Comparison of ENCODE assay signal across 19 cellular contexts in genomic region chr19:46385636-46386035, GRCh38. TPM values are rescaled to one million over a fixed set of nuclear protein-coding genes. Genes with fewer than 3 reads are reported as not detected.
A peak's percentile ranks its signal among the peaks of the same experiment; 100 is the strongest.
DNase-seq lines count a peak whose midpoint lies in the region; ATAC-seq, FAIRE-seq and TF ChIP-seq lines count a peak whose summit lies in the region.
"Had no signal": no experiment of that assay in that cellular context is flagged by ENCODE, and none has a peak within 500 bp of the region (broad histone marks: within the 10 kb centered on the region; RNA-seq: fewer than 3 reads in every experiment).

No MANE protein-coding gene starts in this region.

- H3K27ac ChIP-seq in K562 (ENCODE audit: extremely low read depth, low read depth, low read length) = no peak overlapping the region
- H3K27ac ChIP-seq: KMS-11, PC-9 had no signal

- H3K9ac ChIP-seq in K562 (ENCODE audit: insufficient read depth in 1 of 2, low read depth in 2 of 2, low read length in 2 of 2) = no peak overlapping the region
- H3K9ac ChIP-seq: KMS-11 had no signal

- H3K4me3 Mint-ChIP-seq in activated CD4-positive, alpha-beta T cell treated with anti-CD3 and anti-CD28 coated beads, Interleukin-2, amount 10 ng/mL, durations not matched to agents 7 days and 5 days = no peak overlapping the region
- no peak overlapping the region for H3K4me3 Mint-ChIP-seq in Caco-2 (ENCODE audit: unreplicated experiment)
- H3K4me3 Mint-ChIP-seq: HFFc6 had no signal

- no peak for TF ChIP-seq POLR2A in K562 (conservative IDR thresholded peaks at IDR 0.05)

- TF ChIP-seq EP300 in K562 (IDR thresholded peaks at IDR 0.05; ENCODE audit: low read length) = no peak

- ATAC-seq in K562 = no peak
- ATAC-seq in HG02852 (IDR thresholded peaks at IDR 0.05; ENCODE audit: unreplicated experiment) = no peak

- intact Hi-C loops in Caco-2 (cut with micrococcal nuclease; ENCODE audit: unreplicated experiment) = no loop called here
- intact Hi-C loops in K562 (cut with micrococcal nuclease) = no loop called here
- intact Hi-C loops in posterior vena cava (cut with DNase I) = no loop called here

- H3K27me3 Mint-ChIP-seq in activated CD4-positive, alpha-beta T cell treated with anti-CD3 and anti-CD28 coated beads, Interleukin-2, amount 10 ng/mL, durations not matched to agents 7 days and 5 days = no peaks in the 10 kb centered on the region
- no peaks in the 10 kb centered on the region for H3K27me3 Mint-ChIP-seq in Caco-2 (ENCODE audit: insufficient read depth, unreplicated experiment)

- no peaks in the 10 kb centered on the region for H3K79me2 ChIP-seq in K562 (ENCODE audit: control insufficient read depth, insufficient read depth, low read length)

- H3K9me3 ChIP-seq in Caco-2 = no peaks in the 10 kb centered on the region
- no peaks in the 10 kb centered on the region for H3K9me3 ChIP-seq in K562 (replicated peaks; ENCODE audit: control insufficient read depth, insufficient read depth, low read depth, low read length)
- H3K9me3 ChIP-seq: BLaER1 treated with 17β-estradiol and CSF1 and Interleukin-3, amounts not matched to agents 10 nM and 100 nM had no signal

- H3K36me3 Mint-ChIP-seq in activated CD4-positive, alpha-beta T cell treated with anti-CD3 and anti-CD28 coated beads, Interleukin-2, amount 10 ng/mL, durations not matched to agents 7 days and 5 days (ENCODE audit: low read depth) = peaks cover 65% of the 10 kb centered on the region
- peaks cover 96% of the 10 kb centered on the region for H3K36me3 Mint-ChIP-seq in Caco-2 (ENCODE audit: insufficient read depth, unreplicated experiment)

- no peak for TF ChIP-seq CTCF in Caco-2 (IDR thresholded peaks at IDR 0.05; ENCODE audit: insufficient read depth in 1 of 2, low read depth in 1 of 2, low read length in 1 of 2, severe bottlenecking in 1 of 2, unreplicated experiment in 1 of 2)
- TF ChIP-seq CTCF in K562 (IDR thresholded peaks at IDR 0.05 in 2 of 3, conservative IDR thresholded peaks at IDR 0.05 in 1 of 3; ENCODE audit: insufficient read depth in 2 of 3, low read depth in 1 of 3, low read length in 3 of 3) = no peak

- DNase-seq in activated CD4-positive, alpha-beta T cell treated with anti-CD3 and anti-CD28 coated beads, Interleukin-2, amount 10 ng/mL, durations not matched to agents 7 days and 5 days = no peak
- no peak for DNase-seq in activated CD4-positive, alpha-beta T cell treated with anti-CD3 and anti-CD28 coated beads for 4 hours
- DNase-seq in Caco-2 (peak in 1 of 2 experiments; percentile 6), K562 (ENCODE audit: extremely low read depth in 1 of 4, low spot score in 3 of 4) (no peak), posterior vena cava (ENCODE audit: low spot score) (peak; percentile 31), NCI-H2029 treated with DMSO at 0.1 percent for 48 hours (lab: John Stamatoyannopoulos, UW) (no peak)
- no peak for DNase-seq in stimulated activated CD4-positive, alpha-beta T cell treated with anti-CD3 and anti-CD28 coated beads, Interleukin-4, amount 100 ng/mL, for 24 hours
- DNase-seq: 8988T, HFFc6, NCI-H187 treated with DMSO at 0.1 percent for 48 hours, NCI-H2171, NCI-H446 treated with DMSO at 0.1 percent for 48 hours, NCI-H774, PC-9 had no signal

- no peaks in the 10 kb centered on the region for H3K9me1 ChIP-seq in K562 (ENCODE audit: control insufficient read depth, insufficient read depth, low read length)

- peak overlapping the region; percentile 13 for H3K27ac Mint-ChIP-seq in activated CD4-positive, alpha-beta T cell treated with anti-CD3 and anti-CD28 coated beads, Interleukin-2, amount 10 ng/mL, durations not matched to agents 7 days and 5 days
- H3K27ac Mint-ChIP-seq in Caco-2 (ENCODE audit: unreplicated experiment) = peak overlapping the region; percentile 17
- H3K27ac Mint-ChIP-seq: HFFc6 had no signal

- no peak overlapping the region for H3K4me2 ChIP-seq in K562 (ENCODE audit: insufficient read depth, low read length)
- H3K4me2 ChIP-seq: KMS-11, PC-9 had no signal

- BruUV-seq in Caco-2 (replicated peaks; lab: Mats Ljungman, UMichigan) = no TSS peak
- no TSS peak for BruUV-seq in K562 (replicated peaks; lab: Mats Ljungman, UMichigan)

- no peaks in the 10 kb centered on the region for H3K4me1 ChIP-seq in Caco-2
- H3K4me1 ChIP-seq in K562 (replicated peaks in 1 of 2; ENCODE audit: control insufficient read depth in 2 of 2, insufficient read depth in 2 of 2, low read length in 2 of 2) = peaks cover 0 to 10% of the 10 kb centered on the region in 2 experiments; a peak in 2 of 5 replicates

- H3K36me3 ChIP-seq in Caco-2 (ENCODE audit: control insufficient read depth, insufficient read depth, low read length) (peaks cover 16% of the 10 kb centered on the region), K562 (ENCODE audit: control insufficient read depth, insufficient read depth, low read length) (peaks cover 89% of the 10 kb centered on the region)

- H3K9me3 Mint-ChIP-seq in activated CD4-positive, alpha-beta T cell treated with anti-CD3 and anti-CD28 coated beads, Interleukin-2, amount 10 ng/mL, durations not matched to agents 7 days and 5 days = no peaks in the 10 kb centered on the region
- peaks cover 11% of the 10 kb centered on the region for H3K9me3 Mint-ChIP-seq in Caco-2 (ENCODE audit: unreplicated experiment)

- no peak for TF ChIP-seq RAD21 in K562 (CRISPR knock-in tag; conservative IDR thresholded peaks at IDR 0.05 in 1 of 2, IDR thresholded peaks at IDR 0.05 in 1 of 2)

- H4K20me1 ChIP-seq in K562 (replicated peaks; ENCODE audit: control insufficient read depth, insufficient read depth, low read length) = no peaks in the 10 kb centered on the region; the same call in 1 of the 2 replicates

- CTCF ChIA-PET in activated CD4-positive, alpha-beta T cell treated with anti-CD3 and anti-CD28 coated beads, Interleukin-2, amount 10 ng/mL, durations not matched to agents 7 days and 5 days (lab: Charles Lee) = no interaction called here
- CTCF ChIA-PET in Caco-2 (lab: Charles Lee) = interaction anchor here (1.3 kb wide), 1 partner anchor 105 kb away, joined by 5 read pairs; no protein-coding TSS in a partner anchor
- CTCF ChIA-PET in K562 (lab: Yijun Ruan, JAX; ENCODE audit: low intra/inter-chr PET ratio) = no interaction called here

- H3K27me3 ChIP-seq in Caco-2 (replicated peaks; ENCODE audit: control insufficient read depth, insufficient read depth, low read length) (no peaks in the 10 kb centered on the region), K562 (ENCODE audit: control insufficient read depth in 2 of 2, insufficient read depth in 2 of 2, low read length in 2 of 2) (no peaks in the 10 kb centered on the region)
- H3K27me3 ChIP-seq: BLaER1 treated with 17β-estradiol and CSF1 and Interleukin-3, amounts not matched to agents 10 nM and 100 nM had no signal

- H3K4me3 ChIP-seq in Caco-2 (ENCODE audit: low read depth, low read length) (no peak overlapping the region), K562 (no peak overlapping the region)
- H3K4me3 ChIP-seq: BLaER1 treated with 17β-estradiol and CSF1 and Interleukin-3, amounts not matched to agents 10 nM and 100 nM; PC-9 had no signal

- H3K4me1 Mint-ChIP-seq in activated CD4-positive, alpha-beta T cell treated with anti-CD3 and anti-CD28 coated beads, Interleukin-2, amount 10 ng/mL, durations not matched to agents 7 days and 5 days = no peaks in the 10 kb centered on the region
- no peaks in the 10 kb centered on the region for H3K4me1 Mint-ChIP-seq in Caco-2 (ENCODE audit: low read depth, unreplicated experiment)

- in situ Hi-C loops in K562 (cut with MboI) = no loop called here

- WGBS in K562 (ENCODE audit: insufficient coverage, low coverage, missing lambda C conversion rate) = 89% methylated on average over 10 of the region's 11 CpGs

- POLR2A ChIA-PET in activated CD4-positive, alpha-beta T cell treated with anti-CD3 and anti-CD28 coated beads, Interleukin-2, amount 10 ng/mL, durations not matched to agents 7 days and 5 days (lab: Charles Lee) = no interaction called here
- POLR2A ChIA-PET in Caco-2 (lab: Charles Lee) = no interaction called here
- POLR2A ChIA-PET in K562 (lab: Yijun Ruan, JAX) = no interaction called here

- no peak overlapping the region for H2AFZ ChIP-seq in K562 (ENCODE audit: low read depth, low read length)
- H2AFZ ChIP-seq: PC-9 had no signal

- no peak for FAIRE-seq in K562 (lab: Jason Lieb, UNC)
- FAIRE-seq: H1 had no signal

RNA-seq across cellular contexts. Expression of gene CCDC8, which starts 27.7 kb away (rescaled TPM):
- total RNA-seq in activated CD4-positive, alpha-beta T cell treated with anti-CD3 and anti-CD28 coated beads, Interleukin-2, amount 10 ng/mL, durations not matched to agents 7 days and 5 days = not detected
- 0.18 and 0.37 TPM in 2 replicates for total RNA-seq in Caco-2 (2022)
- total RNA-seq in K562 (2011; cell fraction: chromatin; rRNA removed; ENCODE audit: low replicate concordance) = 10.0 and 21.6 TPM in 2 replicates
- 20.5 and 23.5 TPM in 2 replicates for total RNA-seq in K562 (2011; cell fraction: nucleolus; rRNA removed)
- 15.2 and 15.6 TPM in 2 replicates for total RNA-seq in K562 (2011; cell fraction: nucleoplasm; rRNA removed)
- 30.8 and 32.4 TPM in 2 replicates for total RNA-seq in K562 (2014; rRNA removed)
- total RNA-seq in K562 (2014; rRNA removed; fragmentation: Illumina TruSeq; extraction: Trizol) = 6.6 and 9.7 TPM in 2 replicates
- 21.6 and 22.3 TPM in 2 replicates for total RNA-seq in K562 (2015; rRNA removed; fragmentation: Illumina TruSeq; extraction: Trizol)
- total RNA-seq in K562 (2021) = 21.9 and 22.5 TPM in 2 replicates
- polyA plus RNA-seq in K562 (2011; rRNA removed) = 8.0 and 9.1 TPM in 2 replicates
- polyA plus RNA-seq in K562 (2011; cell fraction: cytosol; rRNA removed) = 7.9 and 13.0 TPM in 2 replicates
- 6.3 and 8.5 TPM in 2 replicates for polyA plus RNA-seq in K562 (2011; cell fraction: nucleus; rRNA removed)
- 13.6 and 17.1 TPM in 2 replicates for polyA plus RNA-seq in K562 (2012)
- 15.6 and 17.8 TPM in 2 replicates for polyA plus RNA-seq in K562 (2014; fragmentation: Illumina TruSeq; extraction: Trizol)
- 1 to 10 TPM in 1 of 2 experiments, under 1 TPM in 1; 0.68 to 1.5 TPM for polyA plus RNA-seq in K562 (2014; fragmentation: Nextera tagmentation; extraction: Ambion mirVana)
- polyA plus RNA-seq in K562 (2014; rRNA removed) = 19.9 and 20.8 TPM in 2 replicates
- 6.3 and 7.7 TPM in 2 replicates for polyA minus RNA-seq in K562 (2011; rRNA and poly(A)+ RNA removed)
- polyA minus RNA-seq in K562 (2011; cell fraction: cytosol; rRNA and poly(A)+ RNA removed) = 9.2 and 11.5 TPM in 2 replicates
- 6.5 and 12.2 TPM in 2 replicates for polyA minus RNA-seq in K562 (2011; cell fraction: nucleus; rRNA and poly(A)+ RNA removed)
- 10 to 100 TPM; 11.7 to 17.7 TPM for total RNA-seq in posterior vena cava
- total RNA-seq: MCF 10A had no signal

RNA-seq across cellular contexts. Expression of gene PPP5C, which starts 38.7 kb away (rescaled TPM):
- 100 to 1,000 TPM; 101 to 102 TPM for total RNA-seq in activated CD4-positive, alpha-beta T cell treated with anti-CD3 and anti-CD28 coated beads, Interleukin-2, amount 10 ng/mL, durations not matched to agents 7 days and 5 days
- total RNA-seq in Caco-2 (2022) = 120 and 130 TPM in 2 replicates
- total RNA-seq in K562 (2011; cell fraction: chromatin; rRNA removed; ENCODE audit: low replicate concordance) = 203 and 276 TPM in 2 replicates
- 178 and 192 TPM in 2 replicates for total RNA-seq in K562 (2011; cell fraction: nucleolus; rRNA removed)
- 188 and 196 TPM in 2 replicates for total RNA-seq in K562 (2011; cell fraction: nucleoplasm; rRNA removed)
- total RNA-seq in K562 (2014; rRNA removed) = 109 and 143 TPM in 2 replicates
- 60.3 and 69.4 TPM in 2 replicates for total RNA-seq in K562 (2014; rRNA removed; fragmentation: Illumina TruSeq; extraction: Trizol)
- 86.3 and 88.6 TPM in 2 replicates for total RNA-seq in K562 (2015; rRNA removed; fragmentation: Illumina TruSeq; extraction: Trizol)
- total RNA-seq in K562 (2021) = 99.9 and 108 TPM in 2 replicates
- 131 and 136 TPM in 2 replicates for polyA plus RNA-seq in K562 (2011; rRNA removed)
- 165 and 193 TPM in 2 replicates for polyA plus RNA-seq in K562 (2011; cell fraction: cytosol; rRNA removed)
- polyA plus RNA-seq in K562 (2011; cell fraction: nucleus; rRNA removed) = 282 and 334 TPM in 2 replicates
- 81.0 and 88.2 TPM in 2 replicates for polyA plus RNA-seq in K562 (2012)
- polyA plus RNA-seq in K562 (2014; fragmentation: Illumina TruSeq; extraction: Trizol) = 163 and 166 TPM in 2 replicates
- polyA plus RNA-seq in K562 (2014; fragmentation: Nextera tagmentation; extraction: Ambion mirVana) = 1 to 10 TPM; 1.9 to 4.9 TPM
- polyA plus RNA-seq in K562 (2014; rRNA removed) = 134 and 145 TPM in 2 replicates
- polyA minus RNA-seq in K562 (2011; rRNA and poly(A)+ RNA removed) = 119 and 149 TPM in 2 replicates
- polyA minus RNA-seq in K562 (2011; cell fraction: cytosol; rRNA and poly(A)+ RNA removed) = 72.9 and 88.8 TPM in 2 replicates
- polyA minus RNA-seq in K562 (2011; cell fraction: nucleus; rRNA and poly(A)+ RNA removed) = 84.4 and 101 TPM in 2 replicates
- total RNA-seq in posterior vena cava = 10 to 100 TPM; 44.3 to 46.8 TPM

RNA-seq across cellular contexts. Expression of gene PNMA8C, which starts 43.1 kb away (rescaled TPM):
- not detected for total RNA-seq in activated CD4-positive, alpha-beta T cell treated with anti-CD3 and anti-CD28 coated beads, Interleukin-2, amount 10 ng/mL, durations not matched to agents 7 days and 5 days
- not detected in 2 replicates for total RNA-seq in Caco-2 (2022)
- 0.12 TPM in 1 of 2 replicates, not detected in the other for total RNA-seq in K562 (2011; cell fraction: chromatin; rRNA removed; ENCODE audit: low replicate concordance)
- not detected in 2 replicates for total RNA-seq in K562 (2011; cell fraction: nucleolus; rRNA removed)
- not detected in 2 replicates for total RNA-seq in K562 (2011; cell fraction: nucleoplasm; rRNA removed)
- 0.04 and 0.05 TPM in 2 replicates for total RNA-seq in K562 (2014; rRNA removed)
- total RNA-seq in K562 (2014; rRNA removed; fragmentation: Illumina TruSeq; extraction: Trizol) = not detected in 2 replicates
- total RNA-seq in K562 (2015; rRNA removed; fragmentation: Illumina TruSeq; extraction: Trizol) = 0.04 TPM in 1 of 2 replicates, not detected in the other
- total RNA-seq in K562 (2021) = 0.04 TPM in 1 of 2 replicates, not detected in the other
- polyA plus RNA-seq in K562 (2011; rRNA removed) = 0.01 TPM in 1 of 2 replicates, not detected in the other
- 0.01 TPM in 2 replicates for polyA plus RNA-seq in K562 (2011; cell fraction: cytosol; rRNA removed)
- polyA plus RNA-seq in K562 (2011; cell fraction: nucleus; rRNA removed) = 0.03 TPM in 1 of 2 replicates, not detected in the other
- 0.03 and 0.05 TPM in 2 replicates for polyA plus RNA-seq in K562 (2012)
- polyA plus RNA-seq in K562 (2014; fragmentation: Illumina TruSeq; extraction: Trizol) = not detected in 2 replicates
- polyA plus RNA-seq in K562 (2014; fragmentation: Nextera tagmentation; extraction: Ambion mirVana) = not detected
- polyA plus RNA-seq in K562 (2014; rRNA removed) = 0.05 TPM in 1 of 2 replicates, not detected in the other
- not detected in 2 replicates for polyA minus RNA-seq in K562 (2011; rRNA and poly(A)+ RNA removed)
- not detected in 2 replicates for polyA minus RNA-seq in K562 (2011; cell fraction: cytosol; rRNA and poly(A)+ RNA removed)
- 0.11 TPM in 1 of 2 replicates, not detected in the other for polyA minus RNA-seq in K562 (2011; cell fraction: nucleus; rRNA and poly(A)+ RNA removed)
- 1 to 10 TPM in 1 of 2 donors, under 1 TPM in 1; 0.37 to 1.2 TPM for total RNA-seq in posterior vena cava
- total RNA-seq: MCF 10A, PC-9 had no signal
